Comparison of ENCODE assay signal across 19 cellular contexts in the genomic region with DNA sequence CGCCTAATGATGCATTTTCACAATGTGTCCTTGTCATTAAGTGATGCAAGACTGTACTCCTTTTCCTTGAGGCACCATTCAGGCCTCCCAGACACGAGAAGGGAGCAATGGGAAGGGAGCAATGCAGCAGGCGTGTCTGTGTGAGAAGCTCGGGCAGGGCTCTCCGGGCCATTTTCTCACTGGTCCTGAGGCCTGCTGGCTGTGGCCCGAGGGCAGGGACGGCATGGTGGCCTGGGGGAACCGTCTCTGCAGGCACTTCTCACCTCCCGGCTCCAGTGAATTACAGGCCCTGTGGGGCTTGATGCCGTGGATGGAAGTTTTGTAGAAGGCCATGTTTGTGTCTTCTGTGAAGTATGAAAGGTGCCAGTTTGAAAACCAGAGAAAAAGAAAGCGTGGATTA.
"Had no signal": no experiment of that assay in that cellular context is flagged by ENCODE, and none has a peak within 500 bp of the region (broad histone marks: within the 10 kb centered on the region; RNA-seq: fewer than 3 reads in every experiment).

No MANE protein-coding gene starts in this region.

- H3K27ac ChIP-seq: gastrocnemius medialis, ovary, suprapubic skin, tibial artery had no signal

- H3K27me3 ChIP-seq: gastrocnemius medialis, ovary, right atrium auricular region, tibial artery had no signal

- H3K9me3 ChIP-seq: gastrocnemius medialis, ovary, right atrium auricular region, suprapubic skin, tibial artery had no signal

- H3K4me1 Mint-ChIP-seq: stimulated activated effector memory CD8-positive, alpha-beta T cell treated with anti-CD3 and anti-CD28 coated beads, Interleukin-12 subunit alpha, Interleukin-12 subunit beta, amount 100 ng/mL, for 72 hours had no signal

- H3K36me3 Mint-ChIP-seq: naive B cell; stimulated activated effector memory CD8-positive, alpha-beta T cell treated with anti-CD3 and anti-CD28 coated beads, Interleukin-12 subunit alpha, Interleukin-12 subunit beta, amount 100 ng/mL, for 72 hours had no signal

- DNase-seq: effector memory CD4-positive, alpha-beta T cell; gastrocnemius medialis; glutamatergic neuron; islet precursor cell; mesendoderm; naive B cell; ovary; stimulated activated CD4-positive, alpha-beta T cell treated with anti-CD3 and anti-CD28 coated beads, Interleukin-4, amount 100 ng/mL, for 1 hour; stimulated activated CD8-positive, alpha-beta memory T cell treated with anti-CD3 and anti-CD28 coated beads, Interleukin-4, amount 100 ng/mL, for 48 hours; stimulated activated naive CD8-positive, alpha-beta T cell treated with anti-CD3 and anti-CD28 coated beads, Interleukin-15, Interleukin-2, amounts not matched to agents 100 U/mL and 50 U/mL, for 24 hours; tibial artery had no signal

- H3K4me1 ChIP-seq: gastrocnemius medialis, tibial artery had no signal

- H3K4me2 ChIP-seq: smooth muscle cell had no signal

- H3K9me3 Mint-ChIP-seq: naive B cell; nephron; stimulated activated effector memory CD8-positive, alpha-beta T cell treated with anti-CD3 and anti-CD28 coated beads, Interleukin-12 subunit alpha, Interleukin-12 subunit beta, amount 100 ng/mL, for 72 hours had no signal

- H3K4me3 Mint-ChIP-seq: naive B cell; nephron; stimulated activated effector memory CD8-positive, alpha-beta T cell treated with anti-CD3 and anti-CD28 coated beads, Interleukin-12 subunit alpha, Interleukin-12 subunit beta, amount 100 ng/mL, for 72 hours had no signal

- H3K27ac Mint-ChIP-seq: nephron; stimulated activated effector memory CD8-positive, alpha-beta T cell treated with anti-CD3 and anti-CD28 coated beads, Interleukin-12 subunit alpha, Interleukin-12 subunit beta, amount 100 ng/mL, for 72 hours had no signal

- H3K4me3 ChIP-seq: gastrocnemius medialis, lung, ovary, right atrium auricular region, smooth muscle cell, suprapubic skin, tibial artery had no signal

- H3K36me3 ChIP-seq: gastrocnemius medialis, ovary, suprapubic skin, tibial artery had no signal

- ATAC-seq: esophagus mucosa; gastrocnemius medialis; left lobe of liver; stimulated activated naive CD8-positive, alpha-beta T cell treated with anti-CD3 and anti-CD28 coated beads, Interleukin-15, Interleukin-2, amounts not matched to agents 100 U/mL and 50 U/mL, for 24 hours had no signal
